In genomic region chr11:65008016-65008415, GRCh38 we compare ENCODE assay signal across 1 cellular context.
TF ChIP-seq lines count a peak whose summit lies in the region.

No MANE protein-coding gene starts in this region.

TF ChIP-seq in K562, 482 proteins besides CTCF, POLR2A, EP300 and RAD21:
- TF ChIP-seq ETS1 (conservative IDR thresholded peaks at IDR 0.05; ENCODE audit: control insufficient read depth, low read depth, low read length) (no peak), TAF9B (IDR thresholded peaks at IDR 0.05; ENCODE audit: partially characterized antibody) (no peak), ZNF511 (CRISPR knock-in tag; IDR thresholded peaks at IDR 0.05) (no peak), KLF13 (tag; IDR thresholded peaks at IDR 0.05; ENCODE audit: borderline replicate concordance, low read depth) (no peak), CSDE1 (IDR thresholded peaks at IDR 0.05) (no peak), PRDM10 (IDR thresholded peaks at IDR 0.05; ENCODE audit: partially characterized antibody) (no peak), SNIP1 (IDR thresholded peaks at IDR 0.05; ENCODE audit: low read depth) (no peak), RFX5 (IDR thresholded peaks at IDR 0.05; ENCODE audit: low read depth, low read length) (no peak), ARID2 (IDR thresholded peaks at IDR 0.05) (no peak), HSF4 (CRISPR knock-in tag; IDR thresholded peaks at IDR 0.05; ENCODE audit: borderline replicate concordance) (no peak), ZNF740 (CRISPR knock-in tag; IDR thresholded peaks at IDR 0.05) (no peak), ZNF740 (tag; IDR thresholded peaks at IDR 0.05) (no peak), SMAD3 (CRISPR knock-in tag; conservative IDR thresholded peaks at IDR 0.05) (no peak), SRF (CRISPR knock-in tag; IDR thresholded peaks at IDR 0.05) (no peak), POLR2B (IDR thresholded peaks at IDR 0.05; ENCODE audit: low read depth, partially characterized antibody) (no peak), TARDBP (IDR thresholded peaks at IDR 0.05) (no peak), E2F3 (CRISPR knock-in tag; IDR thresholded peaks at IDR 0.05) (no peak), NBN (IDR thresholded peaks at IDR 0.05; ENCODE audit: low read depth) (no peak)
